ENCODE assay signal across 1 cellular context in the genomic region with DNA sequence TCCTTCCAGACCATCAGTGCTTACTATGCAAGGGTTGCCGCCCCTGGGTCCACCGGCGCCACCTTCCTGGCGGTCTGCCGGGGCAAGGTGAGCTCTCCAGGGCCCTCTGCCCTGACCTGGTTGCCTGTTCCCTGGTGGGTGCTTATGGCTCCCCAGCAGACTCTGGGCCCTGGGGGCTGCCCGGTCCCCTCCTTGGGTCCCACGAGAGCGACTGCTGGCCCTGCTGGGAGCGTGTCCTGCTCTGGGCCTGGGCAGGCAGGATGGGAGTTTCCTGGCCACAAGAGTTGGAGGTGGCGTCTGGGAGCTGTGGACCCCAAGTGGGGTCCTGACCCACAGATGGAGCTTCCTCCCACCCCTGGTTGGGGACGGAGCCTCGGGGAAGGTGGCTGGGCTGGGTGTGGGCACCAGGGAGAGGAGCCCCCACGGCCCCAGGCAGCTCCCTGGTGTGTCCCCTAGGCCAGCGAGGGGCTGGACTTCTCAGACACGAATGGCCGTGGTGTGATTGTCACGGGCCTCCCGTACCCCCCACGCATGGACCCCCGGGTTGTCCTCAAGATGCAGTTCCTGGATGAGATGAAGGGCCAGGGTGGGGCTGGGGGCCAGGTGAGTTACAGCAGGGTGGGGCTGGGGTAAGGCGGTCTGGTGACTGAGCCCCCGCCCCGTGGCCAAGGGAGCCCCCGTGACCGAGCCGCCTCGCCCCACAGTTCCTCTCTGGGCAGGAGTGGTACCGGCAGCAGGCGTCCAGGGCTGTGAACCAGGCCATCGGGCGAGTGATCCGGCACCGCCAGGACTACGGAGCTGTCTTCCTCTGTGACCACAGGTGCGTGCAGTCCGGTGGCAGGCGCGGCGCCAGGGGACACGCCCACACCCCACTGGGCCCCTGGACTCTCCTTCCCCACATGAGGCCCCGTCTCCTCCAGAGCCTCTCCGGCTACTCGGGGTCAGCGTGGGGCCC.
A peak's percentile ranks its signal among the peaks of the same experiment; 100 is the strongest.
TF ChIP-seq lines count a peak whose summit lies in the region.

No MANE protein-coding gene starts in this region.

TF ChIP-seq in K562, 482 proteins besides CTCF, POLR2A, EP300 and RAD21:
- TF ChIP-seq RBFOX2 (IDR thresholded peaks at IDR 0.05; ENCODE audit: low read depth, low read length) (peak; percentile 28), POLR2G (IDR thresholded peaks at IDR 0.05; ENCODE audit: low read depth, low read length) (peak; percentile 70), PCBP1 (IDR thresholded peaks at IDR 0.05; ENCODE audit: low read depth, low read length, poor library complexity, severe bottlenecking) (peak; percentile 4), HNRNPK (IDR thresholded peaks at IDR 0.05; ENCODE audit: low read depth, low read length, poor library complexity, severe bottlenecking) (no peak), STAT5A (IDR thresholded peaks at IDR 0.05; ENCODE audit: borderline replicate concordance, low read length) (no peak), MCM2 (IDR thresholded peaks at IDR 0.05; ENCODE audit: low read depth) (no peak)
- TF ChIP-seq, protein P1, sequence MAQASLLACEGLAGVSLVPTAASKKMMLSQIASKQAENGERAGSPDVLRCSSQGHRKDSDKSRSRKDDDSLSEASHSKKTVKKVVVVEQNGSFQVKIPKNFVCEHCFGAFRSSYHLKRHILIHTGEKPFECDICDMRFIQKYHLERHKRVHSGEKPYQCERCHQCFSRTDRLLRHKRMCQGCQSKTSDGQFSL (CRISPR knock-in tag; IDR thresholded peaks at IDR 0.05) = no peak
- TF ChIP-seq, protein P1 (tag; IDR thresholded peaks at IDR 0.05) = no peak
